ENCODE assay signal across 25 cellular contexts in the genomic region with DNA sequence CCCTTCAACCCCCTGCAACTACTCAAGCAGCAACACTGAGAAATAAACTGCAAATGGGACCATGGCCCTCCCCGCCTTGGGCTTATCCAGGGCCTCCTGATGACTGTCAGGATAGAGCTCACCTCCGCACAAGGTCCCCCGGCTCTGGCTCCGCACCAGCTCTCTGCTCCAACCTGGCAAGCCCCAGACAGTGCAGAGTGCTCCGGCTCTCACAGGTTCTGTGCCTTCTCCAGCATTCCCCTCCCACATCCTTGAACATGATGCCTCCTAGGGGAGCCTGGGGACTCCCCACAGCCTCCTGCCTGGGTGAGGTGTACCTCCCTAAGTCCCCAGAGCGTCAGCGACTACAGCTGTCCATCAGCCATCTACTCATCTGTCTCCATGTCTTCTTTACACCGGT. TPM values are rescaled to one million over a fixed set of nuclear protein-coding genes. Genes with fewer than 3 reads are reported as not detected.
"Had no signal": no experiment of that assay in that cellular context is flagged by ENCODE, and none has a peak within 500 bp of the region (broad histone marks: within the 10 kb centered on the region; RNA-seq: fewer than 3 reads in every experiment).

No MANE protein-coding gene starts in this region.

- H3K27ac ChIP-seq: left ventricle myocardium inferior, pancreas, prostate gland, sigmoid colon, spleen, stomach, testis, thyroid gland, transverse colon, upper lobe of left lung, vagina had no signal

- H3K36me3 ChIP-seq: left ventricle myocardium inferior, pancreas, prostate gland, sigmoid colon, spleen, stomach, thyroid gland, transverse colon, upper lobe of left lung, vagina had no signal

- H3K36me3 Mint-ChIP-seq: immature natural killer cell; memory B cell; naive B cell; natural killer cell treated with Interleukin-12 subunit alpha and Interleukin-12 subunit beta and Interleukin-15 and Interleukin-18, amount 100 ng/mL, for 72 hours; stimulated activated memory B cell treated with anti-CD40 and anti-IgM and Interleukin-4, amounts not matched to agents 10 μg/mL and 1 μg/mL and 100 μg/mL, for 72 hours had no signal

- H3K4me1 ChIP-seq: left ventricle myocardium inferior, prostate gland, sigmoid colon, spleen, testis, upper lobe of left lung, vagina had no signal

- H3K27me3 ChIP-seq: pancreas, sigmoid colon, spleen, stomach, testis, thyroid gland, transverse colon, upper lobe of left lung, vagina had no signal

- H3K4me1 Mint-ChIP-seq: immature natural killer cell; memory B cell; naive B cell; stimulated activated memory B cell treated with anti-CD40 and anti-IgM and Interleukin-4, amounts not matched to agents 10 μg/mL and 1 μg/mL and 100 μg/mL, for 72 hours had no signal

- H3K9me3 ChIP-seq: left ventricle myocardium inferior, pancreas, prostate gland, sigmoid colon, spleen, stomach, testis, thyroid gland, transverse colon, upper lobe of left lung, vagina had no signal

- ATAC-seq: natural killer cell treated with Interleukin-12 subunit alpha and Interleukin-12 subunit beta and Interleukin-15 and Interleukin-18, amount 100 ng/mL, for 72 hours; pancreas; stimulated activated memory B cell treated with anti-CD40 and anti-IgM and Interleukin-4, amounts not matched to agents 10 μg/mL and 1 μg/mL and 100 μg/mL, for 72 hours had no signal

- DNase-seq: hypothalamus; immature natural killer cell; kidney; left colon; left ventricle myocardium inferior; naive B cell; nucleus accumbens; pancreas; retina; right cardiac atrium; sigmoid colon; small intestine; spleen; stimulated activated CD4-positive, alpha-beta T cell treated with anti-CD3 and anti-CD28 coated beads, Interleukin-4, amount 100 ng/mL, for 24 hours; stimulated activated naive CD4-positive, alpha-beta T cell treated with Interleukin-2 at 50 U/mL for 16 hours; stomach; testis; thyroid gland; transverse colon had no signal

- H3K27ac Mint-ChIP-seq: immature natural killer cell; memory B cell; natural killer cell treated with Interleukin-12 subunit alpha and Interleukin-12 subunit beta and Interleukin-15 and Interleukin-18, amount 100 ng/mL, for 72 hours; stimulated activated memory B cell treated with anti-CD40 and anti-IgM and Interleukin-4, amounts not matched to agents 10 μg/mL and 1 μg/mL and 100 μg/mL, for 72 hours had no signal

- H3K4me3 Mint-ChIP-seq: immature natural killer cell; memory B cell; naive B cell; natural killer cell treated with Interleukin-12 subunit alpha and Interleukin-12 subunit beta and Interleukin-15 and Interleukin-18, amount 100 ng/mL, for 72 hours; stimulated activated memory B cell treated with anti-CD40 and anti-IgM and Interleukin-4, amounts not matched to agents 10 μg/mL and 1 μg/mL and 100 μg/mL, for 72 hours had no signal

- H3K9me3 Mint-ChIP-seq: immature natural killer cell; natural killer cell treated with Interleukin-12 subunit alpha and Interleukin-12 subunit beta and Interleukin-15 and Interleukin-18, amount 100 ng/mL, for 72 hours; stimulated activated memory B cell treated with anti-CD40 and anti-IgM and Interleukin-4, amounts not matched to agents 10 μg/mL and 1 μg/mL and 100 μg/mL, for 72 hours had no signal

- H3K4me3 ChIP-seq: left ventricle myocardium inferior, pancreas, prostate gland, sigmoid colon, spleen, stomach, testis, thyroid gland, transverse colon, upper lobe of left lung, vagina had no signal

RNA-seq across cellular contexts. Expression of a gene that starts 26.7 kb away (rescaled TPM):
- polyA plus RNA-seq: immature natural killer cell had no signal
